Comparison of ENCODE assay signal across 8 cellular contexts in genomic region chr4:121070696-121071639, GRCh38. TPM values are rescaled to one million over a fixed set of nuclear protein-coding genes. Genes with fewer than 3 reads are reported as not detected.
A peak's percentile ranks its signal among the peaks of the same experiment; 100 is the strongest.
DNase-seq lines count a peak whose midpoint lies in the region; ATAC-seq and TF ChIP-seq lines count a peak whose summit lies in the region.

No MANE protein-coding gene starts in this region.

- TF ChIP-seq CTCF in GM12875 (IDR thresholded peaks at IDR 0.05; ENCODE audit: borderline replicate concordance, insufficient read depth, low read depth, low read length), result 0 out of 2 replicates have a peak, but pooled peaks have one; percentile 14

- H3K4me3 ChIP-seq in GM12875 (ENCODE audit: low read depth, low read length) (no peak overlapping the region), SJSA1 (peak overlapping the region; percentile 6)

- peaks cover 19% of the 10 kb centered on the region for H3K4me1 ChIP-seq in SJSA1 (replicated peaks)

- peaks cover 73% of the 10 kb centered on the region for H3K27me3 ChIP-seq in SJSA1 (replicated peaks)

- DNase-seq in SJSA1 (ENCODE audit: low read depth in 1 of 2, low spot score in 2 of 2) (peak; percentile 27 to 56), cerebellar cortex (ENCODE audit: low spot score) (peak; percentile 9), left lobe of liver (ENCODE audit: low spot score) (no peak), NCI-H1092 treated with DMSO at 0.1 percent for 48 hours (lab: John Stamatoyannopoulos, UW) (no peak), DMS79 (lab: John Stamatoyannopoulos, UW) (no peak)
- DNase-seq in stimulated activated CD4-positive, alpha-beta T cell treated with anti-CD3 and anti-CD28 coated beads, Interleukin-4, amount 100 ng/mL, for 24 hours, result peak; percentile 24

- H3K36me3 ChIP-seq in SJSA1, result no peaks in the 10 kb centered on the region

- H3K27ac ChIP-seq in SJSA1, result no peak overlapping the region

- peak; percentile 64 for ATAC-seq in left lobe of liver
- no peak for ATAC-seq in HG02938 (IDR thresholded peaks at IDR 0.05; ENCODE audit: unreplicated experiment)

- H3K9me3 ChIP-seq in SJSA1 (replicated peaks), result no peaks in the 10 kb centered on the region

RNA-seq across cellular contexts. Expression of gene NDNF, which starts 1.4 kb away (rescaled TPM):
- total RNA-seq in SJSA1 (2014; rRNA removed; shearing (Covaris generic)), result not detected in 2 replicates
- total RNA-seq in left lobe of liver, result 1.1 TPM

Comparison
In these comparisons a context has a peak if more than half of its experiments do, and no peak if none do; other contexts are left out.
1. DNase-seq: peak in SJSA1 (2 of 2), cerebellar cortex (single experiment) and stimulated activated CD4-positive, alpha-beta T cell treated with anti-CD3 and anti-CD28 coated beads, Interleukin-4, amount 100 ng/mL, for 24 hours (single experiment); none in left lobe of liver (single experiment), NCI-H1092 treated with DMSO at 0.1 percent for 48 hours (single experiment) and DMS79 (single experiment).